Comparison of ENCODE assay signal across 11 cellular contexts in the genomic region with DNA sequence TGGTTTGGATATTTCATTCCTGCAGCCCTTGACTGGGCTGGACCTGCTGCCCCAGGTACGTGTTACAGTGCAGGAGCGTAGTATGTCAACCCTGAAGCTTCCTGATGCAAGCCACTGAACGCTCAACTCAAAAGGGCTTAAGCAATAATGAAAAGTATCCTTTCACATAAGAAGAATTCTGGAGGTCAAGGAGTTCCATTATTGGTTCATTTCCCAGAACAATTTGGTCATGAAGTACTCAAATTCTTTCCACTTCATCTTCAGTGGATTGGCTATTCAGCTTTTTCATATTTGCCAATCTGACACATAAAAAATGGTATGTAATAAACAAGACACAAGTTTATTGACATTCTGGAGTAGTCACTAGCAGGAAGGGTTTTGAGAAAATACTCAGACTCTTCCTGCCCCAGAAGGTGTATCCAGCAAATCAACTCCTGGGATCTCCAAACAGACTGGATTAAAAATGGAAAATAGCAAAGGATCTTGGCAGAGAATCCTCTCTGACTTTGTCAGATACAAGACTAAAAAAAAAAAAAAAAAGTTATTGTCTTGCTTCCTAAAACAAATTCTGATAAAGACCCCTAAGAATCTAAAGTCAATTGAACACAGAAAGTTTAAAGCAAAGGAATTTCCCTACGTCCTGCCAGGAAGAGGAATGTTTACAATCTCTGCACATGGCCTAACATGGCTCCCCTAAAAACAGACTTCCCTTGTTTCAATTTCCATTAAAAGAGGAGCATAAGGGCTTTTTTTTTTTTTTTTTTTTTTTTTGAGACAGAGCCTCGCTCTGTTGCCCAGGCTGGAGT. TPM values are rescaled to one million over a fixed set of nuclear protein-coding genes. Genes with fewer than 3 reads are reported as not detected.
DNase-seq lines count a peak whose midpoint lies in the region; ATAC-seq and TF ChIP-seq lines count a peak whose summit lies in the region.
"Had no signal": no experiment of that assay in that cellular context is flagged by ENCODE, and none has a peak within 500 bp of the region (broad histone marks: within the 10 kb centered on the region; RNA-seq: fewer than 3 reads in every experiment).

No MANE protein-coding gene starts in this region.

- H3K27me3 ChIP-seq in body of pancreas, result no peaks in the 10 kb centered on the region
- H3K27me3 ChIP-seq in right cardiac atrium (ENCODE audit: control insufficient read depth, insufficient read depth), result no peaks in the 10 kb centered on the region

- H3K4me1 ChIP-seq in body of pancreas (no peaks in the 10 kb centered on the region), right cardiac atrium (ENCODE audit: control insufficient read depth, insufficient read depth, low read length) (peaks cover 6% of the 10 kb centered on the region)

- ATAC-seq in body of pancreas (peak; percentile 53), right cardiac atrium (peak; percentile 67 to 89), HG03139 (IDR thresholded peaks at IDR 0.05; ENCODE audit: unreplicated experiment) (no peak), HG02870 (IDR thresholded peaks at IDR 0.05; ENCODE audit: unreplicated experiment) (no peak)

- TF ChIP-seq CTCF in body of pancreas (IDR thresholded peaks at IDR 0.05), result no peak

- DNase-seq in DMS53 treated with DMSO at 0.1 percent for 48 hours (lab: John Stamatoyannopoulos, UW; ENCODE audit: unreplicated experiment), result peak; percentile 46
- DNase-seq in body of pancreas, result no peak
- DNase-seq in right cardiac atrium, result no peak
- peak; percentile 74 for DNase-seq in skeletal muscle cell (ENCODE audit: low read depth)
- DNase-seq in anterior cingulate cortex (lab: John Stamatoyannopoulos, UW), result no peak
- DNase-seq in inferior parietal cortex (ENCODE audit: extremely low spot score), result no peak
- DNase-seq: activated CD4-positive, alpha-beta T cell treated with anti-CD3 and anti-CD28 coated beads, Interleukin-2, amount 50 U/mL, for 1 hour; erythroblast; Kasumi-1 had no signal

- no peak for TF ChIP-seq POLR2A in body of pancreas (IDR thresholded peaks at IDR 0.05)

- no peaks in the 10 kb centered on the region for H3K36me3 ChIP-seq in body of pancreas (replicated peaks in 1 of 2; ENCODE audit: insufficient read depth in 1 of 2, low read depth in 2 of 2)

- 61 to 73% methylated on average over 5 of the region's 5 CpGs for WGBS in body of pancreas, 2 donors
- 56% methylated on average over 5 of the region's 5 CpGs for WGBS in right cardiac atrium

- intact Hi-C loops in body of pancreas (cut with DNase I) (no loop called here), right cardiac atrium (cut with DNase I) (no loop called here)

- H3K4me3 ChIP-seq in body of pancreas (no peak overlapping the region), right cardiac atrium (ENCODE audit: low read length) (no peak overlapping the region), skeletal muscle cell (ENCODE audit: low read depth, low read length) (no peak overlapping the region)

- H3K9me3 ChIP-seq in body of pancreas (no peaks in the 10 kb centered on the region), right cardiac atrium (ENCODE audit: control insufficient read depth, low read length) (no peaks in the 10 kb centered on the region)

- H3K27ac ChIP-seq in body of pancreas, result peak overlapping the region in 3 of 4 donors; percentile 16 to 59 (median 26)
- peak overlapping the region; percentile 96 for H3K27ac ChIP-seq in right cardiac atrium (ENCODE audit: low read length)

RNA-seq across cellular contexts. Expression of a gene that starts 37.5 kb away (rescaled TPM):
- total RNA-seq in body of pancreas (100 to 1,000 TPM; 106 to 147 TPM), right cardiac atrium (100 to 1,000 TPM in 1 of 4 donors, 10 to 100 TPM in 3; 74.6 to 130 (median 91.7) TPM)
- polyA plus RNA-seq in right cardiac atrium, result 65.6 TPM

Comparison
In these comparisons a context has a peak if more than half of its experiments do, and no peak if none do; other contexts are left out.
1. DNase-seq: peak in DMS53 treated with DMSO at 0.1 percent for 48 hours (single experiment) and skeletal muscle cell (single experiment); none in body of pancreas (0 of 4), right cardiac atrium (0 of 3), anterior cingulate cortex (0 of 58) and inferior parietal cortex (single experiment).
2. ATAC-seq: peak in body of pancreas (single experiment) and right cardiac atrium (2 of 2); none in HG03139 (single experiment) and HG02870 (single experiment).